ENCODE assay signal across 8 cellular contexts in genomic region chr17:78377858-78378224, GRCh38. TPM values are rescaled to one million over a fixed set of nuclear protein-coding genes. Genes with fewer than 3 reads are reported as not detected.
A peak's percentile ranks its signal among the peaks of the same experiment; 100 is the strongest.
DNase-seq lines count a peak whose midpoint lies in the region; ATAC-seq and TF ChIP-seq lines count a peak whose summit lies in the region.

No MANE protein-coding gene starts in this region.

- H3K23ac ChIP-seq in IMR-90 (ENCODE audit: low read depth, low read length), result peak overlapping the region; percentile 89; the same call in 1 of the 2 replicates

- peaks cover 6 to 42% of the 10 kb centered on the region in 2 experiments; a peak in 3 of 4 replicates for H3K79me1 ChIP-seq in IMR-90 (ENCODE audit: low read depth in 1 of 2, low read length in 2 of 2)

- H4K8ac ChIP-seq in IMR-90 (ENCODE audit: low read depth in 2 of 2, low read length in 2 of 2), result peak overlapping the region; percentile 91 to 99

- no peaks in the 10 kb centered on the region for H3K27me3 Mint-ChIP-seq in activated T-helper 17 cell treated with anti-CD3 and anti-CD28 coated beads, Interleukin-2, amount 50 U/mL, for 72 hours
- H3K27me3 Mint-ChIP-seq in stimulated activated memory B cell treated with anti-CD40 and anti-IgM and Interleukin-4, amounts not matched to agents 10 μg/mL and 1 μg/mL and 100 μg/mL, for 72 hours, result no peaks in the 10 kb centered on the region

- TF ChIP-seq CTCF in IMR-90 (conservative IDR thresholded peaks at IDR 0.05; ENCODE audit: low read depth, low read length), result no peak

- peak overlapping the region; percentile 84 for H2BK120ac ChIP-seq in IMR-90 (ENCODE audit: low read depth, low read length)

- no TSS peak for BruUV-seq in IMR-90 (replicated peaks; lab: Mats Ljungman, UMichigan)

- H3K36me3 Mint-ChIP-seq in activated T-helper 17 cell treated with anti-CD3 and anti-CD28 coated beads, Interleukin-2, amount 50 U/mL, for 72 hours (ENCODE audit: low read depth), result peaks cover 36% of the 10 kb centered on the region
- H3K36me3 Mint-ChIP-seq in stimulated activated memory B cell treated with anti-CD40 and anti-IgM and Interleukin-4, amounts not matched to agents 10 μg/mL and 1 μg/mL and 100 μg/mL, for 72 hours, result peaks cover 12% of the 10 kb centered on the region

- H4K20me1 ChIP-seq in IMR-90 (ENCODE audit: insufficient read depth, low read length), result peaks cover 18% of the 10 kb centered on the region; the same call in 1 of the 2 replicates

- no peaks in the 10 kb centered on the region; the same call in none of the 2 replicates for H3K36me3 ChIP-seq in IMR-90 (ENCODE audit: control insufficient read depth, insufficient read depth, low read length)

- peak overlapping the region; percentile 87 for H3K27ac ChIP-seq in IMR-90 (ENCODE audit: insufficient read depth, low read length)

- H3K18ac ChIP-seq in IMR-90 (ENCODE audit: low read depth, low read length), result peak overlapping the region; percentile 88

- H3K4me1 ChIP-seq in IMR-90 (ENCODE audit: control insufficient read depth, insufficient read depth, low read length), result peaks cover 25% of the 10 kb centered on the region

- H2AK9ac ChIP-seq in IMR-90 (replicated peaks; ENCODE audit: low read depth, low read length, poor library complexity), result peak overlapping the region; percentile 83

- H2BK5ac ChIP-seq in IMR-90 (ENCODE audit: low read depth, low read length, poor library complexity, severe bottlenecking), result peak overlapping the region; percentile 84

- dilution Hi-C loops in IMR-90 (cut with HindIII; ENCODE audit: low sequenced_read_pairs, unreplicated experiment), result no loop called here

- no peak overlapping the region for H3K56ac ChIP-seq in IMR-90 (ENCODE audit: extremely low read depth, insufficient read depth, low read length)

- intact Hi-C loops in IMR-90 (cut with micrococcal nuclease), result no loop called here

- no peaks in the 10 kb centered on the region for H3K27me3 ChIP-seq in IMR-90 (ENCODE audit: control insufficient read depth, insufficient read depth, low read length)

- peak overlapping the region; percentile 98 for H4K5ac ChIP-seq in IMR-90 (ENCODE audit: low read depth, low read length)

- no peak for DNase-seq in IMR-90
- DNase-seq in NCI-H2171 treated with DMSO at 0.1 percent for 48 hours (lab: John Stamatoyannopoulos, UW), result no peak

- TF ChIP-seq POLR2A in IMR-90 (IDR thresholded peaks at IDR 0.05; ENCODE audit: low read depth, low read length), result no peak; the same call in 1 of the 2 replicates

- H3K4me1 Mint-ChIP-seq in activated T-helper 17 cell treated with anti-CD3 and anti-CD28 coated beads, Interleukin-2, amount 50 U/mL, for 72 hours, result peaks cover 29% of the 10 kb centered on the region
- peaks cover 44% of the 10 kb centered on the region for H3K4me1 Mint-ChIP-seq in stimulated activated memory B cell treated with anti-CD40 and anti-IgM and Interleukin-4, amounts not matched to agents 10 μg/mL and 1 μg/mL and 100 μg/mL, for 72 hours

- H3K27ac Mint-ChIP-seq in activated T-helper 17 cell treated with anti-CD3 and anti-CD28 coated beads, Interleukin-2, amount 50 U/mL, for 72 hours, result no peak overlapping the region
- peak overlapping the region; percentile 92 for H3K27ac Mint-ChIP-seq in stimulated activated memory B cell treated with anti-CD40 and anti-IgM and Interleukin-4, amounts not matched to agents 10 μg/mL and 1 μg/mL and 100 μg/mL, for 72 hours

- POLR2A ChIA-PET in IMR-90 (lab: Charles Lee; ENCODE audit: unreplicated experiment), result no interaction called here

- H4K91ac ChIP-seq in IMR-90 (ENCODE audit: insufficient read depth, low read depth, low read length), result peak overlapping the region; percentile 94

- peak overlapping the region; percentile 94 for H3K14ac ChIP-seq in IMR-90 (replicated peaks; ENCODE audit: low read depth, low read length)

- H3K9me1 ChIP-seq in IMR-90 (ENCODE audit: insufficient read depth, low read length), result peaks cover 26% of the 10 kb centered on the region

- 64% methylated on average over 13 of the region's 14 CpGs; no CpG with 5 or more reads in 1 of the 2 experiments for WGBS in IMR-90 (ENCODE audit: extremely low coverage in 2 of 2, insufficient read length in 1 of 2), 2 experiments

- H3K9me3 ChIP-seq in IMR-90 (ENCODE audit: control insufficient read depth, insufficient read depth, low read length), result no peaks in the 10 kb centered on the region

- H3K9me3 Mint-ChIP-seq in activated T-helper 17 cell treated with anti-CD3 and anti-CD28 coated beads, Interleukin-2, amount 50 U/mL, for 72 hours, result no peaks in the 10 kb centered on the region
- no peaks in the 10 kb centered on the region for H3K9me3 Mint-ChIP-seq in stimulated activated memory B cell treated with anti-CD40 and anti-IgM and Interleukin-4, amounts not matched to agents 10 μg/mL and 1 μg/mL and 100 μg/mL, for 72 hours

- peak overlapping the region; percentile 92 for H2AK5ac ChIP-seq in IMR-90 (ENCODE audit: low read depth, low read length)

- peak overlapping the region; percentile 91 for H2BK20ac ChIP-seq in IMR-90 (ENCODE audit: low read depth, low read length)

- H2BK15ac ChIP-seq in IMR-90 (ENCODE audit: low read depth, low read length), result peak overlapping the region; percentile 82; the same call in 2 of the 3 replicates

- peak overlapping the region; percentile 89 for H3K4me2 ChIP-seq in IMR-90 (ENCODE audit: low read depth, low read length)

- H3K4me3 ChIP-seq in IMR-90 (ENCODE audit: insufficient read depth, low read depth, low read length), result peak overlapping the region; percentile 81
- H3K4me3 ChIP-seq in iPS-11a (ENCODE audit: low read depth, low read length), result peak overlapping the region; percentile 95

- peak overlapping the region; percentile 43 for H3K9ac ChIP-seq in IMR-90 (ENCODE audit: low read depth, low read length)

- H3K4me3 Mint-ChIP-seq in activated T-helper 17 cell treated with anti-CD3 and anti-CD28 coated beads, Interleukin-2, amount 50 U/mL, for 72 hours, result peak overlapping the region; percentile 86
- peak overlapping the region; percentile 98 for H3K4me3 Mint-ChIP-seq in stimulated activated memory B cell treated with anti-CD40 and anti-IgM and Interleukin-4, amounts not matched to agents 10 μg/mL and 1 μg/mL and 100 μg/mL, for 72 hours

- no peak for TF ChIP-seq RAD21 in IMR-90 (IDR thresholded peaks at IDR 0.05; ENCODE audit: low read length)

- H3K4ac ChIP-seq in IMR-90 (ENCODE audit: low read depth, low read length), result peak overlapping the region; percentile 87

- CTCF ChIA-PET in IMR-90 (lab: Yijun Ruan, JAX), result interaction anchor here (0.7 kb wide), 1 partner anchor 87 kb away, joined by 6 read pairs; no protein-coding TSS in a partner anchor

- in situ Hi-C loops in IMR-90 (cut with MboI; ENCODE audit: low sequenced_read_pairs), result no loop called here

- peak overlapping the region; percentile 96 for H2AFZ ChIP-seq in IMR-90 (replicated peaks; ENCODE audit: low read length, poor library complexity)

- ATAC-seq in IMR-90 (ENCODE audit: low read depth) (no peak), GM18520 (IDR thresholded peaks at IDR 0.05; ENCODE audit: unreplicated experiment) (no peak), HG03432 (IDR thresholded peaks at IDR 0.05; ENCODE audit: unreplicated experiment) (no peak), GM19395 (IDR thresholded peaks at IDR 0.05; ENCODE audit: unreplicated experiment) (no peak)
- no peak for ATAC-seq in activated T-helper 17 cell treated with anti-CD3 and anti-CD28 coated beads, Interleukin-2, amount 50 U/mL, for 72 hours (replicated peaks)
- no peak for ATAC-seq in stimulated activated memory B cell treated with anti-CD40 and anti-IgM and Interleukin-4, amounts not matched to agents 10 μg/mL and 1 μg/mL and 100 μg/mL, for 72 hours

TF ChIP-seq in IMR-90, 13 proteins besides CTCF, POLR2A, EP300 and RAD21:
- TF ChIP-seq SMC3 (IDR thresholded peaks at IDR 0.05; ENCODE audit: low read depth, low read length), result no peak
- TF ChIP-seq, protein P1, sequence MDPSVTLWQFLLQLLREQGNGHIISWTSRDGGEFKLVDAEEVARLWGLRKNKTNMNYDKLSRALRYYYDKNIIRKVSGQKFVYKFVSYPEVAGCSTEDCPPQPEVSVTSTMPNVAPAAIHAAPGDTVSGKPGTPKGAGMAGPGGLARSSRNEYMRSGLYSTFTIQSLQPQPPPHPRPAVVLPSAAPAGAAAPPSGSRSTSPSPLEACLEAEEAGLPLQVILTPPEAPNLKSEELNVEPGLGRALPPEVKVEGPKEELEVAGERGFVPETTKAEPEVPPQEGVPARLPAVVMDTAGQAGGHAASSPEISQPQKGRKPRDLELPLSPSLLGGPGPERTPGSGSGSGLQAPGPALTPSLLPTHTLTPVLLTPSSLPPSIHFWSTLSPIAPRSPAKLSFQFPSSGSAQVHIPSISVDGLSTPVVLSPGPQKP (IDR thresholded peaks at IDR 0.05; ENCODE audit: borderline replicate concordance, low read depth, low read length), result no peak

RNA-seq across cellular contexts. Expression of gene PGS1, which starts 0.6 kb away (rescaled TPM):
- total RNA-seq in IMR-90 (2012; rRNA removed), result 14.4 and 18.5 TPM in 2 replicates
- 35.5 and 43.2 TPM in 2 replicates for polyA plus RNA-seq in IMR-90 (2012; rRNA removed)
- 26.3 and 45.8 TPM in 2 replicates for polyA plus RNA-seq in IMR-90 (2012; cell fraction: cytosol; rRNA removed)
- 189 and 191 TPM in 2 replicates for polyA plus RNA-seq in IMR-90 (2012; cell fraction: nucleus; rRNA removed; ENCODE audit: low replicate concordance)
- total RNA-seq in activated T-helper 17 cell treated with anti-CD3 and anti-CD28 coated beads, Interleukin-2, amount 50 U/mL, for 72 hours, result 100 to 1,000 TPM in 1 of 2 donors, 10 to 100 TPM in 1; 76.1 to 101 TPM

RNA-seq across cellular contexts. Expression of gene SOCS3, which starts 18.0 kb away (rescaled TPM):
- 19.7 and 19.9 TPM in 2 replicates for total RNA-seq in IMR-90 (2012; rRNA removed)
- 18.3 and 19.2 TPM in 2 replicates for polyA plus RNA-seq in IMR-90 (2012; rRNA removed)
- 29.0 and 102 TPM in 2 replicates for polyA plus RNA-seq in IMR-90 (2012; cell fraction: cytosol; rRNA removed)
- polyA plus RNA-seq in IMR-90 (2012; cell fraction: nucleus; rRNA removed; ENCODE audit: low replicate concordance), result 163 and 202 TPM in 2 replicates
- total RNA-seq in activated T-helper 17 cell treated with anti-CD3 and anti-CD28 coated beads, Interleukin-2, amount 50 U/mL, for 72 hours, result 100 to 1,000 TPM; 129 to 175 TPM
